ENCODE assay signal across 1 cellular context in the genomic region with DNA sequence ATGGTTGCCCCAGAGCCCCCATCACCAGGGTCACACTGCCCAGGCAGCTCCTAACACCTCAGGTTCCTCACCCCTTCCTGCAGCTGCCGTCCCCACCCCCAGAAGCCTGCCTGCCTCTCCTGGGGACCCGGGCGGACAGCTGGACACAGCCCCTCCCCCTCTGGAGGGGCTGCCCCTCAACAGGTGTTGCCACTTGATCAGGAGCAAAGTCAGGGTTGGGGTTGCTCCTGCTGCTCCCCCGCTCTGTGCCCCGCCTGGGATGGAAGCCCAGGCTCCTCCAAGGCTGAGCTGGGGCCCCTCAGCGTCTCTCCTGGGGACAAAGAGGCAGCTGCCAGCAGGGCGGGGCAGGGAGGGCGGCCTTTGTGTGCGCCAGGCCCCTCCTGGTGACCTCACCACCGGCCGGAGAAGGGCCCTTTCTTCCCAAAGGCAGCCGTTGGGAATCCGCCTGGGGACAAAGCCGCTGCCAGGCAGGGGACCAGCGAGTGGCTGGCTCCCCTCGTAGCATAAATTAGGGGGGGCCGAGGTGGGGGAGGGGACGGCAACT.
TF ChIP-seq lines count a peak whose summit lies in the region.

No MANE protein-coding gene starts in this region.

TF ChIP-seq in HCT116, 20 proteins besides CTCF, POLR2A, EP300 and RAD21 (continued from another document):
- TF ChIP-seq, protein P1, sequence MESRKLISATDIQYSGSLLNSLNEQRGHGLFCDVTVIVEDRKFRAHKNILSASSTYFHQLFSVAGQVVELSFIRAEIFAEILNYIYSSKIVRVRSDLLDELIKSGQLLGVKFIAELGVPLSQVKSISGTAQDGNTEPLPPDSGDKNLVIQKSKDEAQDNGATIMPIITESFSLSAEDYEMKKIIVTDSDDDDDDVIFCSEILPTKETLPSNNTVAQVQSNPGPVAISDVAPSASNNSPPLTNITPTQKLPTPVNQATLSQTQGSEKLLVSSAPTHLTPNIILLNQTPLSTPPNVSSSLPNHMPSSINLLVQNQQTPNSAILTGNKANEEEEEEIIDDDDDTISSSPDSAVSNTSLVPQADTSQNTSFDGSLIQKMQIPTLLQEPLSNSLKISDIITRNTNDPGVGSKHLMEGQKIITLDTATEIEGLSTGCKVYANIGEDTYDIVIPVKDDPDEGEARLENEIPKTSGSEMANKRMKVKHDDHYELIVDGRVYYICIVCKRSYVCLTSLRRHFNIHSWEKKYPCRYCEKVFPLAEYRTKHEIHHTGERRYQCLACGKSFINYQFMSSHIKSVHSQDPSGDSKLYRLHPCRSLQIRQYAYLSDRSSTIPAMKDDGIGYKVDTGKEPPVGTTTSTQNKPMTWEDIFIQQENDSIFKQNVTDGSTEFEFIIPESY (IDR thresholded peaks at IDR 0.05; ENCODE audit: extremely low read depth, insufficient replicate concordance, low read length), result no peak
- TF ChIP-seq ZFX (IDR thresholded peaks at IDR 0.05) (no peak), YY1 (IDR thresholded peaks at IDR 0.05; ENCODE audit: extremely low read depth, insufficient replicate concordance, low read depth, low read length) (no peak), EZH2phosphoT487 (IDR thresholded peaks at IDR 0.05; ENCODE audit: borderline replicate concordance) (no peak), SRF (IDR thresholded peaks at IDR 0.05; ENCODE audit: low read depth) (no peak)
